Comparison of ENCODE assay signal across 11 cellular contexts in the genomic region with DNA sequence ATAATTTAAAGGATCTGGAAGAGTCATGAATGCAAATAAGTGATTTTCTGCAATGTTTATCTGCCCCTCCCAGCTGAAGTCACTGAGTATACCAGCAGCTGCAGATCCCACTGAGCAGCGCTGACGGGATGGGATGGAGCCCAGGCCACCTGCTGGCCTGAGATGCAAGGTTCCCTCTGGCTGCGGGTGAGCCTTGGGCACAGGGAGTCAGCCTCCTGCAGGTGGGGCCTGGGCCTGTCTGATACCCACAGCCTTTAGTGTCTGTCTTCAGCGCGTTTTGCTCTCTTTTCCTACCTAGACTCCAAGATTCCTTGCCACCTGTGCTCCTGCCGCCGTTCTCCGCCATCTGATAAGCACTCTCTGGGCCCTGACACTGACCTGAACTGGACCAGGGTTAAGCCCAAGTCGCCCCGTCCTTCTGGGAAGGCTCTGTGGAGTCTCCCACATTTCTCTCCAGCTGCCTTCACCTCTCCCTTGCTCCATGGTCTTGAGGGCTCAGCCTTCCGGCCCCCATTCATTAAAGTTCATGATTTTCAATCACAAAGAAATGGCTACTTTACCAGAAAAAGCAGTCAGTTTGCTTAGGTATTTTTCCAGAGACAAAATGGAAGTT.
DNase-seq lines count a peak whose midpoint lies in the region; ATAC-seq and TF ChIP-seq lines count a peak whose summit lies in the region.
"Had no signal": no experiment of that assay in that cellular context is flagged by ENCODE, and none has a peak within 500 bp of the region (broad histone marks: within the 10 kb centered on the region; RNA-seq: fewer than 3 reads in every experiment).

No MANE protein-coding gene starts in this region.

- no TSS peak for BruUV-seq in A673 (replicated peaks; lab: Mats Ljungman, UMichigan)

- POLR2A ChIA-PET in A673 (lab: Charles Lee; ENCODE audit: low non-redundant PET) = no interaction called here
- POLR2A ChIA-PET in CD4-positive, alpha-beta T cell (lab: Charles Lee) = no interaction called here

- H3K27ac Mint-ChIP-seq in HFFc6 = no peak overlapping the region
- H3K27ac Mint-ChIP-seq in CD4-positive, alpha-beta T cell = no peak overlapping the region
- H3K27ac Mint-ChIP-seq: activated naive CD8-positive, alpha-beta T cell treated with anti-CD3 and anti-CD28 coated beads, Interleukin-2, amount 50 U/mL, for 24 hours had no signal

- no peaks in the 10 kb centered on the region for H3K36me3 Mint-ChIP-seq in HFFc6 (ENCODE audit: low read depth)
- H3K36me3 Mint-ChIP-seq in CD4-positive, alpha-beta T cell (ENCODE audit: low read depth) = no peaks in the 10 kb centered on the region

- H3K9me3 Mint-ChIP-seq in HFFc6 = no peaks in the 10 kb centered on the region
- H3K9me3 Mint-ChIP-seq in CD4-positive, alpha-beta T cell = peaks cover 7% of the 10 kb centered on the region

- H3K27ac ChIP-seq in A673 (ENCODE audit: low read depth, low read length, poor library complexity, severe bottlenecking) = no peak overlapping the region
- H3K27ac ChIP-seq in CD4-positive, alpha-beta T cell (ENCODE audit: low read depth, low read length) = no peak overlapping the region
- H3K27ac ChIP-seq: HL-60 had no signal

- peaks cover 5% of the 10 kb centered on the region; the same call in 1 of the 2 replicates for H3K27me3 Mint-ChIP-seq in HFFc6 (ENCODE audit: insufficient read depth)
- H3K27me3 Mint-ChIP-seq in CD4-positive, alpha-beta T cell = no peaks in the 10 kb centered on the region
- H3K27me3 Mint-ChIP-seq: activated naive CD8-positive, alpha-beta T cell treated with anti-CD3 and anti-CD28 coated beads, Interleukin-2, amount 50 U/mL, for 24 hours had no signal

- H3K4me1 Mint-ChIP-seq in HFFc6 (ENCODE audit: low read depth) = peaks cover 44% of the 10 kb centered on the region
- no peaks in the 10 kb centered on the region for H3K4me1 Mint-ChIP-seq in CD4-positive, alpha-beta T cell (ENCODE audit: low read depth)
- H3K4me1 Mint-ChIP-seq: activated naive CD8-positive, alpha-beta T cell treated with anti-CD3 and anti-CD28 coated beads, Interleukin-2, amount 50 U/mL, for 24 hours had no signal

- in situ Hi-C loops in SK-MEL-5 (cut with HindIII; ENCODE audit: low pct_unique_long_range_greater_than_20kb, low sequenced_read_pairs) = no loop called here

- intact Hi-C loops in A673 (cut with micrococcal nuclease; ENCODE audit: unreplicated experiment) = loop anchor here (1.0 kb wide), 1 partner anchor 219 kb away; no protein-coding TSS in a partner anchor
- intact Hi-C loops in CD4-positive, alpha-beta T cell (cut with DNase I, micrococcal nuclease) = no loop called here

- H3K4me3 ChIP-seq in A673 (ENCODE audit: low read depth, low read length, poor library complexity, severe bottlenecking) = no peak overlapping the region

- H3K27me3 ChIP-seq in A673 (replicated peaks; ENCODE audit: insufficient read depth, low read depth, low read length, poor library complexity) = peaks cover 10% of the 10 kb centered on the region
- H3K27me3 ChIP-seq in CD4-positive, alpha-beta T cell (ENCODE audit: control insufficient read depth, insufficient read depth, low read length) = no peaks in the 10 kb centered on the region

- H3K4me3 Mint-ChIP-seq in HFFc6 = no peak overlapping the region
- H3K4me3 Mint-ChIP-seq in CD4-positive, alpha-beta T cell = no peak overlapping the region
- H3K4me3 Mint-ChIP-seq: activated naive CD8-positive, alpha-beta T cell treated with anti-CD3 and anti-CD28 coated beads, Interleukin-2, amount 50 U/mL, for 24 hours had no signal

- peak; percentile 61 for DNase-seq in A673 (ENCODE audit: low spot score)
- DNase-seq in HFFc6 = no peak
- peak; percentile 39 for DNase-seq in SK-MEL-5 (ENCODE audit: low read depth, low spot score)
- peak; percentile 34 for DNase-seq in iris pigment epithelial cell (ENCODE audit: low read depth)
- no peak for DNase-seq in activated CD4-positive, CD25-positive, alpha-beta regulatory T cell (lab: John Stamatoyannopoulos, UW)
- no peak for DNase-seq in GM10266 (ENCODE audit: extremely low spot score)
- no peak for DNase-seq in CD4-positive, alpha-beta T cell
- DNase-seq: activated naive CD8-positive, alpha-beta T cell treated with anti-CD3 and anti-CD28 coated beads, Interleukin-2, amount 50 U/mL, for 24 hours; DMS153 had no signal

- H3K9me3 ChIP-seq in A673 (ENCODE audit: low read depth, low read length, poor library complexity, severe bottlenecking) = no peaks in the 10 kb centered on the region
- H3K9me3 ChIP-seq in CD4-positive, alpha-beta T cell (ENCODE audit: control insufficient read depth, low read length) = no peaks in the 10 kb centered on the region

- CTCF ChIA-PET in A673 (lab: Charles Lee) = no interaction called here
- CTCF ChIA-PET in CD4-positive, alpha-beta T cell (lab: Charles Lee) = no interaction called here

- H3K36me3 ChIP-seq in A673 (ENCODE audit: insufficient read depth, low read length, poor library complexity, severe bottlenecking) = no peaks in the 10 kb centered on the region

- TF ChIP-seq CTCF in A673 (conservative IDR thresholded peaks at IDR 0.05; ENCODE audit: low read depth, low read length) = peak; percentile 43; the same call in 1 of the 2 replicates
- TF ChIP-seq CTCF in HFFc6 (IDR thresholded peaks at IDR 0.05) = peak; percentile 54
- TF ChIP-seq CTCF in GM10266 (IDR thresholded peaks at IDR 0.05; ENCODE audit: control insufficient read depth, insufficient read depth, low read depth, missing control alignments) = no peak
- TF ChIP-seq CTCF in CD4-positive, alpha-beta T cell (IDR thresholded peaks at IDR 0.05) = no peak

- H3K4me1 ChIP-seq in A673 (ENCODE audit: insufficient read depth, low read length, poor library complexity, severe bottlenecking) = peaks cover 18% of the 10 kb centered on the region

- ATAC-seq in CD4-positive, alpha-beta T cell (ENCODE audit: poor library complexity) = no peak
- no peak for ATAC-seq in HG03521 (IDR thresholded peaks at IDR 0.05; ENCODE audit: unreplicated experiment)
- ATAC-seq: activated naive CD8-positive, alpha-beta T cell treated with anti-CD3 and anti-CD28 coated beads, Interleukin-2, amount 50 U/mL, for 24 hours had no signal

Comparison
In these comparisons a context has a peak if more than half of its experiments do, and no peak if none do; other contexts are left out.
1. DNase-seq: peak in A673 (single experiment), SK-MEL-5 (single experiment) and iris pigment epithelial cell (single experiment); none in HFFc6 (single experiment), activated CD4-positive, CD25-positive, alpha-beta regulatory T cell (0 of 4), GM10266 (single experiment) and CD4-positive, alpha-beta T cell (0 of 10).
2. CTCF ChIP-seq: peak in A673 (single experiment) and HFFc6 (single experiment); none in GM10266 (single experiment) and CD4-positive, alpha-beta T cell (single experiment).